16 cellular contexts compared by ENCODE assay signal in the genomic region with DNA sequence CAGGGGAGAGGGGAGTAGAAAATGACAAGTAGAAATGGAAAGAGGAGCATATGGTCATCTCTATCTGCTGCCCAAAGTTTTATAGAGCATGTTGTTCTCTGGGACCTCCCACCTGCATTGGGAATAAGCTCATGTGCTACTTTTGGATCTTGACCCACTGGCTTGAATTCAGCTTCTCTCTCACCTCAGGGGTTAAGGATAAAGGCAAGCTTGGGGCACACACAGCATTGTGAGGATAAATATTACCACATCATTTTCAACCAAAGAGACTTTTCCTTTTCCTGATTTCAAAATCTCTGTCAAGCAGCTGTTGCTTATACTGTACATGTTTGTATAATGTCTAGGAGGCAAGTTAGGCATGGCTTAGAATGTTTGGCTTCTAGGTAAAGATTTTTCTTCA. TPM values are rescaled to one million over a fixed set of nuclear protein-coding genes. Genes with fewer than 3 reads are reported as not detected.
DNase-seq lines count a peak whose midpoint lies in the region; ATAC-seq, FAIRE-seq and TF ChIP-seq lines count a peak whose summit lies in the region.
"Had no signal": no experiment of that assay in that cellular context is flagged by ENCODE, and none has a peak within 500 bp of the region (broad histone marks: within the 10 kb centered on the region; RNA-seq: fewer than 3 reads in every experiment).

No MANE protein-coding gene starts in this region.

- FAIRE-seq in kidney (lab: Jason Lieb, UNC) = no peak

- no peak for TF ChIP-seq POLR2A in body of pancreas (IDR thresholded peaks at IDR 0.05)

- H3K27ac ChIP-seq in body of pancreas (peak overlapping the region in 1 of 4 donors; percentile 48), osteoblast (ENCODE audit: low read depth, low read length) (no peak overlapping the region), kidney (ENCODE audit: low read depth in 2 of 2, low read length in 2 of 2) (no peak overlapping the region)
- H3K27ac ChIP-seq: transverse colon had no signal

- H3K79me2 ChIP-seq in osteoblast (ENCODE audit: insufficient read depth, low read length) = no peaks in the 10 kb centered on the region

- H3K9ac ChIP-seq in kidney (ENCODE audit: low read length in 2 of 2) = no peak overlapping the region

- H3K4me1 ChIP-seq in body of pancreas (peaks cover 13% of the 10 kb centered on the region), osteoblast (ENCODE audit: insufficient read depth, low read length) (no peaks in the 10 kb centered on the region), kidney (ENCODE audit: control insufficient read depth in 1 of 2, insufficient read depth in 1 of 2, low read depth in 1 of 2, low read length in 2 of 2) (no peaks in the 10 kb centered on the region)
- H3K4me1 ChIP-seq: transverse colon had no signal

- H3K27me3 ChIP-seq in body of pancreas (no peaks in the 10 kb centered on the region), osteoblast (ENCODE audit: insufficient read depth, low read length) (no peaks in the 10 kb centered on the region)
- H3K27me3 ChIP-seq: transverse colon had no signal

- no peaks in the 10 kb centered on the region for H4K20me1 ChIP-seq in osteoblast (ENCODE audit: insufficient read depth, low read length)

- H2AFZ ChIP-seq in osteoblast (ENCODE audit: low read length) = no peak overlapping the region

- ATAC-seq in GM18511 (IDR thresholded peaks at IDR 0.05; ENCODE audit: unreplicated experiment) (peak; percentile 32), GM21447 (IDR thresholded peaks at IDR 0.05; ENCODE audit: unreplicated experiment) (peak; percentile 19), HG03196 (IDR thresholded peaks at IDR 0.05; ENCODE audit: unreplicated experiment) (peak; percentile 21), body of pancreas (peak; percentile 52)
- ATAC-seq: left colon, WTC11 had no signal

- H3K4me3 ChIP-seq in body of pancreas = no peak overlapping the region
- H3K4me3 ChIP-seq in osteoblast (ENCODE audit: insufficient read depth, low read length) = no peak overlapping the region
- no peak overlapping the region for H3K4me3 ChIP-seq in kidney (ENCODE audit: low read length in 2 of 2)
- H3K4me3 ChIP-seq: transverse colon had no signal

- no peak for TF ChIP-seq CTCF in body of pancreas (IDR thresholded peaks at IDR 0.05)
- TF ChIP-seq CTCF in osteoblast (IDR thresholded peaks at IDR 0.05; ENCODE audit: extremely low read depth, low read depth, low read length) = no peak
- no peak for TF ChIP-seq CTCF in kidney (IDR thresholded peaks at IDR 0.05; ENCODE audit: borderline replicate concordance, extremely low read depth, insufficient read depth)

- no peaks in the 10 kb centered on the region for H3K9me3 ChIP-seq in body of pancreas
- H3K9me3 ChIP-seq in osteoblast (ENCODE audit: low read depth, low read length) = no peaks in the 10 kb centered on the region
- H3K9me3 ChIP-seq in kidney (ENCODE audit: control insufficient read depth in 1 of 2, low read length in 2 of 2) = no peaks in the 10 kb centered on the region

- H3K4me2 ChIP-seq in osteoblast (ENCODE audit: insufficient read depth, low read length) = no peak overlapping the region

- H3K36me3 ChIP-seq in body of pancreas (replicated peaks in 1 of 2; ENCODE audit: insufficient read depth in 1 of 2, low read depth in 2 of 2) (no peaks in the 10 kb centered on the region), osteoblast (ENCODE audit: insufficient read depth, low read length) (no peaks in the 10 kb centered on the region), kidney (ENCODE audit: control insufficient read depth in 1 of 2, insufficient read depth in 2 of 2, low read length in 2 of 2) (no peaks in the 10 kb centered on the region)
- H3K36me3 ChIP-seq: transverse colon had no signal

- intact Hi-C loops in body of pancreas (cut with DNase I) = no loop called here
- intact Hi-C loops in kidney (cut with DNase I) = no loop called here

- DNase-seq in body of pancreas (peak in 2 of 4 donors; percentile 12 to 30), foreskin melanocyte (no peak), osteoblast (ENCODE audit: insufficient read length, low spot score, missing footprints) (no peak), kidney (no peak)
- DNase-seq in stimulated activated CD4-positive, alpha-beta T cell treated with anti-CD3 and anti-CD28 coated beads, Interleukin-1b, Interleukin-23, amount 100 ng/mL, for 48 hours = no peak
- DNase-seq: activated CD8-positive, alpha-beta memory T cell treated with anti-CD3 and anti-CD28 coated beads, Interleukin-2, amount 50 U/mL, for 4 hours; left colon; OCI-M1; SW 1271; transverse colon had no signal

RNA-seq across cellular contexts. Expression of a gene that starts 16.6 kb away (rescaled TPM):
- total RNA-seq in body of pancreas (1 to 10 TPM; 1.3 to 2.1 TPM), osteoblast (not detected in 2 replicates), kidney (1.4 TPM)
- polyA plus RNA-seq in kidney (ENCODE audit: insufficient read depth, low read depth, low replicate concordance) = not detected
- total RNA-seq: chondrocyte, myocyte had no signal
